In the genomic region with DNA sequence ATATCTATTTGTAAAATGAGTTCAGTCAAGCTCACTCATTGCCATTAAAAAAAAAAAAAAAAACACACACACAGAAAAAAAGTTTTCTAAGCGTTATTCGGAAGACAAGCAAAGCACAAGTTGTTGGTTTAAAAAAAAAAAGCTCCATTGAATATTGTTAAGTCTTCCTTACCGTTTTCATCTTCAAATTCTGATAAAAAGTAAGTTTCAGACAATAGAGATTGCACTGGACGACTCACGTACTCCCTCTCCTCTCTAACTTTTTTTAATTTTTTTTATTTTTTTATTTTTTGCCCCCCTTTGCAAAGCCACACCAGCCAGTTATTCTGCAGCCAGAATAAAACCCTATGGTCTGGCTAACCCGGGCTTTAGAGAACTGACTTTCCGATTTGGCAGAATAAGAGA, we compare ENCODE assay signal across 8 cellular contexts. TPM values are rescaled to one million over a fixed set of nuclear protein-coding genes. Genes with fewer than 3 reads are reported as not detected.
A peak's percentile ranks its signal among the peaks of the same experiment; 100 is the strongest.
DNase-seq lines count a peak whose midpoint lies in the region; ATAC-seq and TF ChIP-seq lines count a peak whose summit lies in the region.

No MANE protein-coding gene starts in this region.

- no peak overlapping the region for H3K4me3 Mint-ChIP-seq in endodermal cell

- peak overlapping the region; percentile 72 for H3K27ac Mint-ChIP-seq in endodermal cell

- no peaks in the 10 kb centered on the region for H3K36me3 Mint-ChIP-seq in endodermal cell (ENCODE audit: low read depth)

- no peaks in the 10 kb centered on the region for H3K27me3 Mint-ChIP-seq in endodermal cell (ENCODE audit: insufficient read depth)

- H3K27me3 ChIP-seq in heart right ventricle (no peaks in the 10 kb centered on the region), endodermal cell (ENCODE audit: control insufficient read depth, insufficient read depth, low read length, poor library complexity, severe bottlenecking) (peaks cover 14% of the 10 kb centered on the region), neutrophil (peaks cover 51% of the 10 kb centered on the region)

- no peaks in the 10 kb centered on the region for H3K36me3 ChIP-seq in heart right ventricle
- no peaks in the 10 kb centered on the region for H3K36me3 ChIP-seq in KOPT-K1 (ENCODE audit: insufficient read depth, low read length)
- no peaks in the 10 kb centered on the region for H3K36me3 ChIP-seq in endodermal cell (ENCODE audit: control insufficient read depth, insufficient read depth, low read length)
- H3K36me3 ChIP-seq in neutrophil, result no peaks in the 10 kb centered on the region

- 0 to 1% methylated on average over 7 of the region's 7 CpGs for WGBS in heart right ventricle, 2 donors
- WGBS in endodermal cell (ENCODE audit: insufficient coverage in 1 of 2, insufficient read length in 1 of 2), 2 experiments, result 0 to 23% methylated on average over 3 to 7 of the region's 7 CpGs

- H3K9me3 ChIP-seq in heart right ventricle (no peaks in the 10 kb centered on the region), KOPT-K1 (ENCODE audit: insufficient read depth, low read length, poor library complexity, severe bottlenecking) (no peaks in the 10 kb centered on the region), endodermal cell (ENCODE audit: control insufficient read depth, low read length) (no peaks in the 10 kb centered on the region), neutrophil (no peaks in the 10 kb centered on the region)

- peaks cover 10% of the 10 kb centered on the region for H3K9me3 Mint-ChIP-seq in endodermal cell

- H3K4me3 ChIP-seq in heart right ventricle (peak overlapping the region; percentile 44 to 73 (median 60)), endodermal cell (ENCODE audit: low read length) (peak overlapping the region; percentile 77), neutrophil (ENCODE audit: low read depth in 1 of 2, low read length in 1 of 2) (peak overlapping the region; percentile 60 to 62)

- ATAC-seq in heart right ventricle, result peak in 1 of 8 donors; percentile 9

- H3K9ac ChIP-seq in endodermal cell (ENCODE audit: extremely low read depth, low read length, poor library complexity, severe bottlenecking), result no peak overlapping the region

- intact Hi-C loops in heart right ventricle (cut with DNase I) (loop anchor here (1.0 to 10.0 kb wide), 16 partner anchors 266 to 846 kb away; no protein-coding TSS in a partner anchor), cardiac septum (cut with DNase I) (loop anchor here (5.0 kb wide), 5 partner anchors 269 to 849 kb away; no protein-coding TSS in a partner anchor)

- H3K4me1 ChIP-seq in heart right ventricle (peaks cover 0 to 23% (median 14%) of the 10 kb centered on the region in 9 donors), endodermal cell (ENCODE audit: control insufficient read depth, insufficient read depth, low read length) (no peaks in the 10 kb centered on the region), neutrophil (ENCODE audit: control insufficient read depth in 1 of 2, insufficient read depth in 1 of 2, low read depth in 1 of 2, low read length in 1 of 2) (peaks cover 23 to 29% of the 10 kb centered on the region in 2 experiments)

- TF ChIP-seq CTCF in heart right ventricle (IDR thresholded peaks at IDR 0.05), result no peak
- no peak for TF ChIP-seq CTCF in endodermal cell (conservative IDR thresholded peaks at IDR 0.05)
- no peak for TF ChIP-seq CTCF in neutrophil (IDR thresholded peaks at IDR 0.05)

- DNase-seq in heart right ventricle (no peak), cardiac septum (ENCODE audit: low spot score) (no peak), endodermal cell (no peak), COR-L47 (lab: John Stamatoyannopoulos, UW) (no peak), NCI-H1436 (lab: John Stamatoyannopoulos, UW) (no peak), HPDE6-E6E7 (ENCODE audit: extremely low spot score) (no peak)

- H3K4me1 Mint-ChIP-seq in endodermal cell, result peaks cover 19% of the 10 kb centered on the region

- H3K27ac ChIP-seq in heart right ventricle, result peak overlapping the region; percentile 54 to 95 (median 88)
- H3K27ac ChIP-seq in KOPT-K1 (ENCODE audit: low read depth, low read length, poor library complexity, severe bottlenecking), result peak overlapping the region; percentile 84
- peak overlapping the region; percentile 52 for H3K27ac ChIP-seq in endodermal cell (ENCODE audit: low read depth, low read length)
- no peak overlapping the region for H3K27ac ChIP-seq in neutrophil

RNA-seq across cellular contexts. Expression of gene ADAMTS6, which starts 0.5 kb away (rescaled TPM):
- total RNA-seq in heart right ventricle (1 to 10 TPM in 8 of 10 donors, under 1 TPM in 2; 0.85 to 4.1 (median 2.7) TPM), cardiac septum (1.9 TPM), endodermal cell (1 to 10 TPM; 2.8 to 4.3 TPM)
- polyA plus RNA-seq in heart right ventricle, result 1 to 10 TPM in 1 of 2 donors, under 1 TPM in 1; 0.25 to 1.0 TPM
- polyA plus RNA-seq in endodermal cell (2013, experiment 1 of 2), result 6.4 TPM
- polyA plus RNA-seq in endodermal cell (2013, experiment 2 of 2), result 4.7 TPM
